1 cellular context compared by ENCODE assay signal in the genomic region with DNA sequence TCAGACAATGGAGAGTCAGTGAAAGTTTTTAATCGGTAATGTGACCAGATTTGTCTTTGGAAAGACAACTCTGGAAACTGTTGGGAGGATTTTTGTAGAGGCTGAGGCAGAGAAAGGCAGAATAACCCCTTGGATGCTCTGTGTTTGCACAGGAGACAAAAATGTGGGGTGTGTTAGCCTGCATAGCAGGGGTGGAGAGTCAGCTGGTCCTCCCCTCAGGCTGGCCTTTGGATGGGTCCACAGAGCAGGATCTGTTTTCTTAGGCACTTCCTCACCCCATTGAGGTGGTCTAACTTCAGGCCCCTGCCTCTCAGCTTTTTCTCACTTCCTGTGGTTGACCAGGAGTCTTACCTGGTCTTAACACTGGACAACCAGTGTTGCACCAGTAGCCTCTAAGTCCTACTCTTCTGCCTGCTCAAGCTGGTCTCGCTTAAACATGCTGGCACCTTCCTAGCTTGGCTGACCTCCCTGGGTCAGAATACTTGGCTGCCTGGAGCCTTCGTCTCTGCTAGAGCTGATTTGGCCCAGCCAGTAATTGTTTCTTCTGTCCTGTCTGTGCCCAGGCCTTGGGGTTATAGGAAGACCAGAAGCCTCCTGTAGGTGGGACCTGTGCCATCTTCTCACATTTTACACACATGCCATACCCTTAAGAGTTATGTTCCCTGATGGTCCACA.
TF ChIP-seq lines count a peak whose summit lies in the region.

No MANE protein-coding gene starts in this region.

TF ChIP-seq in neural cell, 6 proteins besides CTCF, POLR2A, EP300 and RAD21 (continued from another document):
- no peak for TF ChIP-seq EZH2 (IDR thresholded peaks at IDR 0.05; ENCODE audit: borderline replicate concordance, insufficient read depth, low read length, poor library complexity, severe bottlenecking)
